In genomic region chr15:51621917-51622268, GRCh38 we compare ENCODE assay signal across 8 cellular contexts. TPM values are rescaled to one million over a fixed set of nuclear protein-coding genes. Genes with fewer than 3 reads are reported as not detected.
DNase-seq lines count a peak whose midpoint lies in the region; ATAC-seq and TF ChIP-seq lines count a peak whose summit lies in the region.

No MANE protein-coding gene starts in this region.

- intact Hi-C loops in mucosa of descending colon (cut with DNase I, micrococcal nuclease), result no loop called here

- POLR2A ChIA-PET in HEK293T (lab: Yijun Ruan, JAX), result interaction anchor here (1.0 to 1.2 kb wide), 2 partner anchors 116 to 127 kb away, joined by 3 read pairs; partner anchors contain the start of gene LYSMD2

- DNase-seq in NCI-H748 (lab: John Stamatoyannopoulos, UW; ENCODE audit: unreplicated experiment) (peak; percentile 60), NCI-H748 treated with DMSO at 0.1 percent for 48 hours (lab: John Stamatoyannopoulos, UW) (no peak), HEK293T (ENCODE audit: extremely low spot score) (peak; percentile 25), NCI-H1092 (lab: John Stamatoyannopoulos, UW) (peak; percentile 37), activated T-cell treated with anti-CD3 and anti-CD28 coated beads for 4 hours (peak; percentile 4), mucosa of descending colon (peak in 2 of 3 donors; percentile 56 to 64)

- H3K4me1 ChIP-seq in esophagus (ENCODE audit: control insufficient read depth in 2 of 2, insufficient read depth in 2 of 2, low read length in 1 of 2), result peaks cover 0 to 2% of the 10 kb centered on the region in 2 donors
- H3K4me1 ChIP-seq in mucosa of descending colon (ENCODE audit: low read depth), result peaks cover 19% of the 10 kb centered on the region
- H3K4me1 ChIP-seq in subcutaneous abdominal adipose tissue (ENCODE audit: control insufficient read depth in 5 of 5, insufficient read depth in 5 of 5, low read length in 5 of 5), result peaks cover 0 to 20% (median 18%) of the 10 kb centered on the region in 5 donors

- WGBS in esophagus, 2 donors, result 0% methylated on average over 21 of the region's 21 CpGs

- H3K36me3 ChIP-seq in esophagus (ENCODE audit: control insufficient read depth in 2 of 2, insufficient read depth in 2 of 2, low read length in 1 of 2) (no peaks in the 10 kb centered on the region), mucosa of descending colon (ENCODE audit: low read depth) (no peaks in the 10 kb centered on the region), subcutaneous abdominal adipose tissue (ENCODE audit: control insufficient read depth in 5 of 5, insufficient read depth in 5 of 5, low read length in 5 of 5) (no peaks in the 10 kb centered on the region)

- no peak for TF ChIP-seq CTCF in mucosa of descending colon (IDR thresholded peaks at IDR 0.05)

- peak overlapping the region; percentile 78 to 79 for H3K4me3 ChIP-seq in esophagus (ENCODE audit: low read depth in 1 of 2, low read length in 2 of 2)
- peak overlapping the region; percentile 63 for H3K4me3 ChIP-seq in mucosa of descending colon
- H3K4me3 ChIP-seq in subcutaneous abdominal adipose tissue (ENCODE audit: low read depth in 1 of 5, low read length in 5 of 5), result peak overlapping the region; percentile 74 to 98 (median 89)

- no peaks in the 10 kb centered on the region for H3K27me3 ChIP-seq in esophagus (ENCODE audit: control insufficient read depth in 1 of 2, insufficient read depth in 2 of 2, low read length in 2 of 2)
- no peaks in the 10 kb centered on the region for H3K27me3 ChIP-seq in subcutaneous abdominal adipose tissue (ENCODE audit: control insufficient read depth in 5 of 5, insufficient read depth in 4 of 5, low read length in 5 of 5)

- H3K9me3 ChIP-seq in esophagus (ENCODE audit: control insufficient read depth in 2 of 2, insufficient read depth in 1 of 2, low read depth in 1 of 2, low read length in 1 of 2) (no peaks in the 10 kb centered on the region), mucosa of descending colon (no peaks in the 10 kb centered on the region), subcutaneous abdominal adipose tissue (ENCODE audit: control insufficient read depth in 5 of 5, low read length in 5 of 5) (no peaks in the 10 kb centered on the region)

- H3K9ac ChIP-seq in subcutaneous abdominal adipose tissue (ENCODE audit: low read length in 5 of 5), result peak overlapping the region; percentile 39 to 86 (median 83)

- ATAC-seq in mucosa of descending colon, result peak; percentile 60

- CTCF ChIA-PET in HEK293T (lab: Yijun Ruan, JAX), result no interaction called here

- peak overlapping the region; percentile 40 to 65 for H3K27ac ChIP-seq in esophagus (ENCODE audit: low read depth in 2 of 2, low read length in 1 of 2)
- peak overlapping the region; percentile 82 for H3K27ac ChIP-seq in subcutaneous abdominal adipose tissue (ENCODE audit: low read depth, low read length)

TF ChIP-seq in HEK293T, 16 proteins besides CTCF, POLR2A, EP300 and RAD21:
- TF ChIP-seq ZNF384 (IDR thresholded peaks at IDR 0.05) (no peak), BHLHE40 (IDR thresholded peaks at IDR 0.05; ENCODE audit: borderline replicate concordance) (no peak), ARNT (IDR thresholded peaks at IDR 0.05) (no peak), TARDBP (IDR thresholded peaks at IDR 0.05) (no peak), FOXK2 (IDR thresholded peaks at IDR 0.05) (no peak), CTBP1 (IDR thresholded peaks at IDR 0.05; ENCODE audit: borderline replicate concordance) (no peak), NFRKB (IDR thresholded peaks at IDR 0.05) (no peak)

RNA-seq across cellular contexts. Expression of gene DMXL2, which starts 0.7 kb away (rescaled TPM):
- polyA plus RNA-seq in esophagus, result 1 to 10 TPM; 4.8 to 6.5 TPM
- 10 to 100 TPM; 36.5 to 45.5 (median 43.0) TPM for total RNA-seq in mucosa of descending colon

RNA-seq across cellular contexts. Expression of gene SCG3, which starts 59.4 kb away (rescaled TPM):
- under 1 TPM in 1 of 2 donors, not detected in 1; 0.12 TPM for polyA plus RNA-seq in esophagus
- total RNA-seq in mucosa of descending colon, result 1 to 10 TPM in 1 of 3 donors, under 1 TPM in 2; 0.78 to 3.3 (median 0.89) TPM
